Comparison of ENCODE assay signal across 1 cellular context in genomic region chr19:47047931-47048399, GRCh38.
TF ChIP-seq lines count a peak whose summit lies in the region.

No MANE protein-coding gene starts in this region.

TF ChIP-seq in SK-N-SH, 30 proteins besides CTCF, POLR2A, EP300 and RAD21 (continued from another document):
- TF ChIP-seq ZBTB33 (IDR thresholded peaks at IDR 0.05; ENCODE audit: borderline replicate concordance, low read depth) = no peak
- TF ChIP-seq USF2 (IDR thresholded peaks at IDR 0.05; ENCODE audit: borderline replicate concordance, low read depth, low read length) = no peak
- peak; percentile 27; the same call in 1 of the 2 replicates for TF ChIP-seq MXI1 (IDR thresholded peaks at IDR 0.05; ENCODE audit: low read depth, low read length)
- TF ChIP-seq SMC3 (IDR thresholded peaks at IDR 0.05; ENCODE audit: low read depth, low read length) = no peak
- TF ChIP-seq CHD2 (IDR thresholded peaks at IDR 0.05; ENCODE audit: low read length, partially characterized antibody) = peak; percentile 15
- 0 out of 2 replicates have a peak, but pooled peaks have one; percentile 30 for TF ChIP-seq IRF3 (IDR thresholded peaks at IDR 0.05; ENCODE audit: low read depth, low read length)
- no peak for TF ChIP-seq TAF1 (IDR thresholded peaks at IDR 0.05; ENCODE audit: borderline replicate concordance, low read depth, low read length)
- no peak for TF ChIP-seq FOSL2 (IDR thresholded peaks at IDR 0.05; ENCODE audit: borderline replicate concordance, low read depth)
- TF ChIP-seq NRF1 (IDR thresholded peaks at IDR 0.05; ENCODE audit: low read depth, low read length) = no peak
- no peak for TF ChIP-seq RCOR1 (IDR thresholded peaks at IDR 0.05; ENCODE audit: low read length)
- no peak for TF ChIP-seq EZH2phosphoT487 (IDR thresholded peaks at IDR 0.05; ENCODE audit: borderline replicate concordance, low read depth)
- no peak for TF ChIP-seq GABPA (IDR thresholded peaks at IDR 0.05; ENCODE audit: low read depth)
- no peak for TF ChIP-seq MAX (IDR thresholded peaks at IDR 0.05; ENCODE audit: low read depth)
- TF ChIP-seq RXRA (IDR thresholded peaks at IDR 0.05; ENCODE audit: borderline replicate concordance, low read depth) = no peak
- no peak for TF ChIP-seq JUND (IDR thresholded peaks at IDR 0.05)
- TF ChIP-seq POLR2AphosphoS5 (IDR thresholded peaks at IDR 0.05; ENCODE audit: low read depth, low read length) = no peak
- TF ChIP-seq FOXJ3 (CRISPR knock-in tag; IDR thresholded peaks at IDR 0.05) = no peak
